Comparison of ENCODE assay signal across 11 cellular contexts in genomic region chr15:96261575-96262034, GRCh38.
DNase-seq lines count a peak whose midpoint lies in the region; ATAC-seq and TF ChIP-seq lines count a peak whose summit lies in the region.
"Had no signal": no experiment of that assay in that cellular context is flagged by ENCODE, and none has a peak within 500 bp of the region (broad histone marks: within the 10 kb centered on the region; RNA-seq: fewer than 3 reads in every experiment).

No MANE protein-coding gene starts in this region.

- H3K9me3 ChIP-seq in esophagus muscularis mucosa, result no peaks in the 10 kb centered on the region
- H3K9me3 ChIP-seq: thoracic aorta had no signal

- TF ChIP-seq CTCF in esophagus muscularis mucosa (IDR thresholded peaks at IDR 0.05), result no peak

- ATAC-seq in GM21423 (IDR thresholded peaks at IDR 0.05; ENCODE audit: unreplicated experiment), result peak; percentile 94
- peak; percentile 81 for ATAC-seq in HG03066 (IDR thresholded peaks at IDR 0.05; ENCODE audit: low read depth, unreplicated experiment)

- H3K27ac ChIP-seq in esophagus muscularis mucosa (replicated peaks in 1 of 4), result peak overlapping the region; percentile 55 to 74 (median 72)
- H3K27ac ChIP-seq: thoracic aorta had no signal

- H3K27me3 ChIP-seq in esophagus muscularis mucosa, result no peaks in the 10 kb centered on the region

- 27% methylated on average over 4 of the region's 4 CpGs for WGBS in esophagus muscularis mucosa

- H3K4me1 ChIP-seq in esophagus muscularis mucosa, result peaks cover 0 to 44% (median 39%) of the 10 kb centered on the region in 4 donors

- no peak overlapping the region for H3K4me3 ChIP-seq in esophagus muscularis mucosa
- H3K4me3 ChIP-seq: thoracic aorta had no signal

- DNase-seq in Caki2 (ENCODE audit: low read depth) (peak; percentile 78), esophagus muscularis mucosa (ENCODE audit: extremely low spot score) (peak; percentile 50), ecto neural progenitor cell (ENCODE audit: low spot score) (no peak), DMS114 treated with DMSO at 0.1 percent for 48 hours (lab: John Stamatoyannopoulos, UW; ENCODE audit: unreplicated experiment) (no peak)
- DNase-seq in stimulated activated CD4-positive, alpha-beta T cell treated with anti-CD3 and anti-CD28 coated beads, Interleukin-2, amount 100 ng/mL, for 48 hours, result no peak
- DNase-seq in activated naive CD4-positive, alpha-beta T cell (lab: John Stamatoyannopoulos, UW), result no peak
- DNase-seq: activated CD4-positive, alpha-beta memory T cell treated with anti-CD3 and anti-CD28 coated beads for 36 hours; amniotic stem cell had no signal

- no peaks in the 10 kb centered on the region for H3K36me3 ChIP-seq in esophagus muscularis mucosa
- H3K36me3 ChIP-seq: thoracic aorta had no signal

- TF ChIP-seq EP300 in esophagus muscularis mucosa (IDR thresholded peaks at IDR 0.05), result no peak

- in situ Hi-C loops in Caki2 (cut with HindIII; ENCODE audit: low pct_unique_long_range_greater_than_20kb, low sequenced_read_pairs), result no loop called here

- no peak for TF ChIP-seq POLR2A in esophagus muscularis mucosa (IDR thresholded peaks at IDR 0.05; ENCODE audit: low read depth)

- intact Hi-C loops in esophagus muscularis mucosa (cut with DNase I), result no loop called here

Comparison
In these comparisons a context has a peak if more than half of its experiments do, and no peak if none do; other contexts are left out.
1. DNase-seq: peak in Caki2 (single experiment) and esophagus muscularis mucosa (single experiment); none in stimulated activated CD4-positive, alpha-beta T cell treated with anti-CD3 and anti-CD28 coated beads, Interleukin-2, amount 100 ng/mL, for 48 hours (0 of 2), ecto neural progenitor cell (single experiment), DMS114 treated with DMSO at 0.1 percent for 48 hours (single experiment) and activated naive CD4-positive, alpha-beta T cell (0 of 4).